ENCODE assay signal across 12 cellular contexts in genomic region chr1:204075890-204076837, GRCh38. TPM values are rescaled to one million over a fixed set of nuclear protein-coding genes. Genes with fewer than 3 reads are reported as not detected.
DNase-seq lines count a peak whose midpoint lies in the region; ATAC-seq and TF ChIP-seq lines count a peak whose summit lies in the region.
"Had no signal": no experiment of that assay in that cellular context is flagged by ENCODE, and none has a peak within 500 bp of the region (broad histone marks: within the 10 kb centered on the region; RNA-seq: fewer than 3 reads in every experiment).

No MANE protein-coding gene starts in this region.

- TF ChIP-seq CTCF in PC-9 (conservative IDR thresholded peaks at IDR 0.05) (no peak), tibial artery (IDR thresholded peaks at IDR 0.05) (no peak)

- H3K79me2 ChIP-seq in PC-9 (ENCODE audit: low read depth) = peaks cover 82% of the 10 kb centered on the region

- WGBS in ectodermal cell, 2 experiments = 60 to 62% methylated on average over 4 of the region's 4 CpGs

- no TSS peak for BruUV-seq in PC-9 (replicated peaks; lab: Mats Ljungman, UMichigan)

- H3K4me3 ChIP-seq in PC-9 = peak overlapping the region; percentile 96
- peak overlapping the region; percentile 89 for H3K4me3 ChIP-seq in ectodermal cell (ENCODE audit: insufficient read depth, low read depth, low read length)
- peak overlapping the region in 1 of 2 donors; percentile 82 for H3K4me3 ChIP-seq in mucosa of rectum (ENCODE audit: low read length in 2 of 2)
- peak overlapping the region; percentile 77 to 87 for H3K4me3 ChIP-seq in tibial artery

- no peaks in the 10 kb centered on the region for H3K9me2 ChIP-seq in PC-9 (ENCODE audit: insufficient read depth)

- peak overlapping the region; percentile 96 for H3K4me2 ChIP-seq in PC-9

- DNase-seq in PC-9 = no peak
- no peak for DNase-seq in tibial artery
- no peak for DNase-seq in activated naive CD4-positive, alpha-beta T cell treated with Interleukin-2 at 50 U/mL for 16 hours
- DNase-seq: DND-41; MG63; NCI-H748 treated with DMSO at 0.1 percent for 48 hours; stimulated activated CD4-positive, alpha-beta T cell treated with anti-CD3 and anti-CD28 coated beads, Interleukin-4, amount 100 ng/mL, for 4 hours had no signal

- H2AFZ ChIP-seq in PC-9 = no peak overlapping the region

- ATAC-seq in GM19351 (IDR thresholded peaks at IDR 0.05; ENCODE audit: unreplicated experiment) (no peak), HG03469 (IDR thresholded peaks at IDR 0.05; ENCODE audit: unreplicated experiment) (no peak)

- peak overlapping the region; percentile 18 to 73 for H3K9ac ChIP-seq in mucosa of rectum (ENCODE audit: low read depth in 1 of 2, low read length in 2 of 2)

- H3K9me3 ChIP-seq in PC-9 (ENCODE audit: insufficient read depth, low read depth) = no peaks in the 10 kb centered on the region
- no peaks in the 10 kb centered on the region for H3K9me3 ChIP-seq in ectodermal cell (ENCODE audit: control insufficient read depth, low read length)
- H3K9me3 ChIP-seq in mucosa of rectum (ENCODE audit: control insufficient read depth in 2 of 2, low read length in 2 of 2) = no peaks in the 10 kb centered on the region
- no peaks in the 10 kb centered on the region for H3K9me3 ChIP-seq in tibial artery
- H3K9me3 ChIP-seq: MG63 had no signal

- H3K27ac ChIP-seq in PC-9 (peak overlapping the region; percentile 77; the same call in 1 of the 2 replicates), ectodermal cell (ENCODE audit: insufficient read depth, low read depth, low read length, poor library complexity, severe bottlenecking) (no peak overlapping the region), mucosa of rectum (ENCODE audit: low read depth in 2 of 2, low read length in 2 of 2) (no peak overlapping the region), tibial artery (peak overlapping the region; percentile 89 to 90)

- H3K36me3 ChIP-seq in PC-9 (ENCODE audit: low read depth) (no peaks in the 10 kb centered on the region), ectodermal cell (ENCODE audit: control insufficient read depth, insufficient read depth, low read length) (no peaks in the 10 kb centered on the region), mucosa of rectum (ENCODE audit: control insufficient read depth in 2 of 2, insufficient read depth in 2 of 2, low read length in 2 of 2) (no peaks in the 10 kb centered on the region), tibial artery (no peaks in the 10 kb centered on the region)
- H3K36me3 ChIP-seq: cardiac muscle cell, MG63 had no signal

- POLR2A ChIA-PET in PC-9 (lab: Charles Lee; ENCODE audit: unreplicated experiment) = interaction anchor here (0.5 to 0.6 kb wide), 2 partner anchors 54 to 1593 kb away, joined by 3 to 22 read pairs; no protein-coding TSS in a partner anchor

- no peaks in the 10 kb centered on the region for H3K27me3 ChIP-seq in PC-9 (ENCODE audit: insufficient read depth, low read depth)
- H3K27me3 ChIP-seq in ectodermal cell (ENCODE audit: control insufficient read depth, insufficient read depth, low read length, poor library complexity, severe bottlenecking) = no peaks in the 10 kb centered on the region
- H3K27me3 ChIP-seq in mucosa of rectum (ENCODE audit: control insufficient read depth in 2 of 2, insufficient read depth in 2 of 2, low read length in 2 of 2) = peaks cover 0 to 5% of the 10 kb centered on the region in 2 donors
- H3K27me3 ChIP-seq in tibial artery = no peaks in the 10 kb centered on the region
- H3K27me3 ChIP-seq: cardiac muscle cell, MG63 had no signal

- intact Hi-C loops in PC-9 (cut with micrococcal nuclease; ENCODE audit: unreplicated experiment) = loop anchor here (10.0 kb wide), 1 partner anchor 419 kb away; the partner anchor contains the start of gene PIK3C2B
- intact Hi-C loops in tibial artery (cut with DNase I; ENCODE audit: low total_unique reads) = loop anchor here (5.0 kb wide), 1 partner anchor 209 kb away; no protein-coding TSS in a partner anchor

- peaks cover 58% of the 10 kb centered on the region for H3K4me1 ChIP-seq in PC-9 (replicated peaks; ENCODE audit: insufficient read depth)
- H3K4me1 ChIP-seq in ectodermal cell (ENCODE audit: control insufficient read depth, insufficient read depth, low read length) = peaks cover 37% of the 10 kb centered on the region
- peaks cover 19 to 32% of the 10 kb centered on the region in 2 donors for H3K4me1 ChIP-seq in mucosa of rectum (ENCODE audit: control insufficient read depth in 2 of 2, insufficient read depth in 2 of 2, low read length in 2 of 2)
- peaks cover 5 to 70% (median 59%) of the 10 kb centered on the region in 4 donors for H3K4me1 ChIP-seq in tibial artery

- peaks cover 34% of the 10 kb centered on the region for H4K20me1 ChIP-seq in PC-9 (ENCODE audit: insufficient read depth)

- CTCF ChIA-PET in PC-9 (lab: Charles Lee) = no interaction called here

- peaks cover 31% of the 10 kb centered on the region for H3F3A ChIP-seq in PC-9 (ENCODE audit: insufficient read depth, low read depth)

RNA-seq across cellular contexts. Expression of gene SOX13, which starts 3.2 kb away (rescaled TPM):
- total RNA-seq in PC-9 (2021) = 89.9 and 102 TPM in 2 replicates
- polyA plus RNA-seq in ectodermal cell (2013, experiment 1 of 4) = 67.1 TPM
- 66.2 TPM for polyA plus RNA-seq in ectodermal cell (2013, experiment 2 of 4)
- 62.6 TPM for polyA plus RNA-seq in ectodermal cell (2013, experiment 3 of 4)
- polyA plus RNA-seq in ectodermal cell (2013, experiment 4 of 4) = 68.2 TPM

Comparison
In these comparisons a context has a peak if more than half of its experiments do, and no peak if none do; other contexts are left out.
1. H3K27ac ChIP-seq: peak in PC-9 (single experiment) and tibial artery (2 of 2); none in ectodermal cell (single experiment) and mucosa of rectum (0 of 2).